ENCODE assay signal across 8 cellular contexts in the genomic region with DNA sequence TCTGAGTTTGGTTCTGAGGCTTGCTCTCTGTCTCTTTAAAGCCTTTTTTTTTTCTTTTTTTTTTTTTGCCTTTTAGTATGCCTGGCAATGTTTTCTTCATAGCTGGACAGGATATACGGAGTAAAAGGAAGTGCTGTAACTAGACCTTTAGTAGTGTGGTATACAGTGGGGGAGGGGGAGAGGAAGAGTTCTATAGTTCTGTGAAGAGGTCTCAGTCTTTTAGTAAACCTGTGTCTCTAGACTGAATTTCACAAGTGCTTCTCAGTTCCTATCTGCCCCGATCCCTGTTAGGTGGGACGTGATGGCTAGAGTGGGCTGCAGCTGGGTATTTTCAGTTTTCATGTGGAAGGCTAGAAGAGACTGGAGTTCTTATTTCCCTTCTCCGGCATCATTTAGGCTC. TPM values are rescaled to one million over a fixed set of nuclear protein-coding genes. Genes with fewer than 3 reads are reported as not detected.
DNase-seq lines count a peak whose midpoint lies in the region; ATAC-seq and TF ChIP-seq lines count a peak whose summit lies in the region.

No MANE protein-coding gene starts in this region.

- ATAC-seq in GM19328 (IDR thresholded peaks at IDR 0.05; ENCODE audit: unreplicated experiment), result no peak

- TF ChIP-seq CTCF in fibroblast of pulmonary artery (IDR thresholded peaks at IDR 0.05; ENCODE audit: low read length, missing control alignments), result no peak
- TF ChIP-seq CTCF in GM13977 (IDR thresholded peaks at IDR 0.05; ENCODE audit: extremely low read depth, insufficient read depth, missing control alignments), result no peak

- peak overlapping the region; percentile 50 for H3K4me3 ChIP-seq in fibroblast of pulmonary artery (replicated peaks; ENCODE audit: low read depth, low read length)
- H3K4me3 ChIP-seq in skeletal muscle cell (ENCODE audit: low read depth, low read length), result peak overlapping the region; percentile 31

- DNase-seq in H4 (ENCODE audit: low spot score) (peak; percentile 92), RPMI8226 (peak; percentile 7), fibroblast of pulmonary artery (ENCODE audit: low read depth) (peak; percentile 93), skeletal muscle cell (ENCODE audit: low read depth) (peak; percentile 52), NCI-H2029 (lab: John Stamatoyannopoulos, UW) (no peak), GM13977 (ENCODE audit: low spot score) (no peak)
- DNase-seq in activated CD4-positive, alpha-beta T cell treated with anti-CD3 and anti-CD28 coated beads for 48 hours, result no peak

- in situ Hi-C loops in GM13977 (cut with MboI; ENCODE audit: low pct_unique_long_range_greater_than_20kb, low sequenced_read_pairs, unreplicated experiment), result no loop called here

RNA-seq across cellular contexts. Expression of a gene that starts 3.1 kb away (rescaled TPM):
- total RNA-seq in H4 (2014; rRNA removed; shearing (Covaris generic)), result 2.1 and 4.0 TPM in 2 replicates

RNA-seq across cellular contexts. Expression of a gene that starts 47.3 kb away (rescaled TPM):
- total RNA-seq in H4 (2014; rRNA removed; shearing (Covaris generic)), result 36.8 and 39.4 TPM in 2 replicates

RNA-seq across cellular contexts. Expression of a gene that starts 47.4 kb away (rescaled TPM):
- 46.6 and 48.8 TPM in 2 replicates for total RNA-seq in H4 (2014; rRNA removed; shearing (Covaris generic))

Comparison
In these comparisons a context has a peak if more than half of its experiments do, and no peak if none do; other contexts are left out.
1. DNase-seq: peak in H4 (single experiment), RPMI8226 (single experiment), fibroblast of pulmonary artery (single experiment) and skeletal muscle cell (single experiment); none in NCI-H2029 (single experiment), activated CD4-positive, alpha-beta T cell treated with anti-CD3 and anti-CD28 coated beads for 48 hours (single experiment) and GM13977 (single experiment).